1 cellular context compared by ENCODE assay signal in genomic region chr17:61463068-61463980, GRCh38.
A peak's percentile ranks its signal among the peaks of the same experiment; 100 is the strongest.
TF ChIP-seq lines count a peak whose summit lies in the region.

No MANE protein-coding gene starts in this region.

TF ChIP-seq in GM12878, 131 proteins besides CTCF, POLR2A, EP300 and RAD21:
- TF ChIP-seq RCOR1 (conservative IDR thresholded peaks at IDR 0.05; ENCODE audit: low read depth, low read length) (no peak), MYB (IDR thresholded peaks at IDR 0.05; ENCODE audit: borderline replicate concordance, low read depth, low read length) (no peak), ZNF24 (IDR thresholded peaks at IDR 0.05) (no peak), POU2F2 (IDR thresholded peaks at IDR 0.05; ENCODE audit: borderline replicate concordance, low read depth, low read length) (no peak), ETV6 (conservative IDR thresholded peaks at IDR 0.05 in 1 of 2, IDR thresholded peaks at IDR 0.05 in 1 of 2; ENCODE audit: borderline replicate concordance in 1 of 2, low read depth in 1 of 2) (peak in 1 of 2 experiments; percentile 53; a peak in 2 of 4 replicates), YY1 (IDR thresholded peaks at IDR 0.05; ENCODE audit: low read depth, low read length) (peak; percentile 81; the same call in 1 of the 2 replicates), EZH2 (IDR thresholded peaks at IDR 0.05; ENCODE audit: borderline replicate concordance, control insufficient read depth, low read depth, low read length) (no peak), CBFB (IDR thresholded peaks at IDR 0.05; ENCODE audit: low read depth) (no peak), FOXK2 (IDR thresholded peaks at IDR 0.05) (no peak)
- TF ChIP-seq, protein P1, sequence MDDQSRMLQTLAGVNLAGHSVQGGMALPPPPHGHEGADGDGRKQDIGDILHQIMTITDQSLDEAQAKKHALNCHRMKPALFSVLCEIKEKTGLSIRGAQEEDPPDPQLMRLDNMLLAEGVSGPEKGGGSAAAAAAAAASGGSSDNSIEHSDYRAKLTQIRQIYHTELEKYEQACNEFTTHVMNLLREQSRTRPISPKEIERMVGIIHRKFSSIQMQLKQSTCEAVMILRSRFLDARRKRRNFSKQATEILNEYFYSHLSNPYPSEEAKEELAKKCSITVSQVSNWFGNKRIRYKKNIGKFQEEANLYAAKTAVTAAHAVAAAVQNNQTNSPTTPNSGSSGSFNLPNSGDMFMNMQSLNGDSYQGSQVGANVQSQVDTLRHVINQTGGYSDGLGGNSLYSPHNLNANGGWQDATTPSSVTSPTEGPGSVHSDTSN (IDR thresholded peaks at IDR 0.05; ENCODE audit: insufficient replicate concordance, low read depth, low read length): no peak
